In the genomic region with DNA sequence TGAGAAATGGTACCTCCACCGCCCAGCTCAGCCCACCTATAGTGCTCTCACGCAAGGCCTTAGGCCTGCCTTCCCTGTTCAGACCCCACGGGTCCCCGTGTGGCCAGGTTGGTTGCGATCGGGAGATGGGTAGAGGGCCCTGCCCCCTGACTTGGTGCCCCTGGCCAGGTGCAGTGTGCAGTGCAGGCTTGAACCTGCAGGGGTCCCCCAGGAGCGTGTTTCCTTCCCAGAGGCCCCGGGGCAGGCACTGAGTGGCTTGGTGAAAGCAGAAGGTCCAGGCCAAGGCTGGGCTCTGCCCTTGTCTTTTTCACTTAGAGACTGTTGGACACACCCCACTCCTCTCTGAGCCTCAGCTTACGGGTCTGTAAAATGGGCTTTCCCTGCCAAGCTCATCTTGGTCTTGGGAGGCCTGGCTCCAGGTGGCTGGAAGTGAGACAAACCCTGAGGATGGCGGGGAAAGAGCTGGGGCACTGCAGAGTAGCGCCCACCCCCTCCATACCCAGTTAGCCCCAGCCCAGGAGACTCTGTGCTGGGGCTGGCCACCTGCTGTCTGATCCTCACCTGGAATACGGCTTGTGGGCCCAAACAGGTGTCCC, we compare ENCODE assay signal across 1 cellular context.
TF ChIP-seq lines count a peak whose summit lies in the region.

No MANE protein-coding gene starts in this region.

TF ChIP-seq in Ishikawa, 13 proteins besides CTCF, POLR2A, EP300 and RAD21 (continued from another document):
- TF ChIP-seq, protein P1, sequence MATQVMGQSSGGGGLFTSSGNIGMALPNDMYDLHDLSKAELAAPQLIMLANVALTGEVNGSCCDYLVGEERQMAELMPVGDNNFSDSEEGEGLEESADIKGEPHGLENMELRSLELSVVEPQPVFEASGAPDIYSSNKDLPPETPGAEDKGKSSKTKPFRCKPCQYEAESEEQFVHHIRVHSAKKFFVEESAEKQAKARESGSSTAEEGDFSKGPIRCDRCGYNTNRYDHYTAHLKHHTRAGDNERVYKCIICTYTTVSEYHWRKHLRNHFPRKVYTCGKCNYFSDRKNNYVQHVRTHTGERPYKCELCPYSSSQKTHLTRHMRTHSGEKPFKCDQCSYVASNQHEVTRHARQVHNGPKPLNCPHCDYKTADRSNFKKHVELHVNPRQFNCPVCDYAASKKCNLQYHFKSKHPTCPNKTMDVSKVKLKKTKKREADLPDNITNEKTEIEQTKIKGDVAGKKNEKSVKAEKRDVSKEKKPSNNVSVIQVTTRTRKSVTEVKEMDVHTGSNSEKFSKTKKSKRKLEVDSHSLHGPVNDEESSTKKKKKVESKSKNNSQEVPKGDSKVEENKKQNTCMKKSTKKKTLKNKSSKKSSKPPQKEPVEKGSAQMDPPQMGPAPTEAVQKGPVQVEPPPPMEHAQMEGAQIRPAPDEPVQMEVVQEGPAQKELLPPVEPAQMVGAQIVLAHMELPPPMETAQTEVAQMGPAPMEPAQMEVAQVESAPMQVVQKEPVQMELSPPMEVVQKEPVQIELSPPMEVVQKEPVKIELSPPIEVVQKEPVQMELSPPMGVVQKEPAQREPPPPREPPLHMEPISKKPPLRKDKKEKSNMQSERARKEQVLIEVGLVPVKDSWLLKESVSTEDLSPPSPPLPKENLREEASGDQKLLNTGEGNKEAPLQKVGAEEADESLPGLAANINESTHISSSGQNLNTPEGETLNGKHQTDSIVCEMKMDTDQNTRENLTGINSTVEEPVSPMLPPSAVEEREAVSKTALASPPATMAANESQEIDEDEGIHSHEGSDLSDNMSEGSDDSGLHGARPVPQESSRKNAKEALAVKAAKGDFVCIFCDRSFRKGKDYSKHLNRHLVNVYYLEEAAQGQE (IDR thresholded peaks at IDR 0.05; ENCODE audit: low read depth): no peak
- no peak for TF ChIP-seq ZBTB7A (IDR thresholded peaks at IDR 0.05; ENCODE audit: low read depth)
- no peak for TF ChIP-seq NFIC (IDR thresholded peaks at IDR 0.05)
TF ChIP-seq in Ishikawa: peak in this region for 0.
